In genomic region chr7:2525161-2525930, GRCh38 we compare ENCODE assay signal across 14 cellular contexts. TPM values are rescaled to one million over a fixed set of nuclear protein-coding genes. Genes with fewer than 3 reads are reported as not detected.
DNase-seq lines count a peak whose midpoint lies in the region; ATAC-seq, FAIRE-seq and TF ChIP-seq lines count a peak whose summit lies in the region.
"Had no signal": no experiment of that assay in that cellular context is flagged by ENCODE, and none has a peak within 500 bp of the region (broad histone marks: within the 10 kb centered on the region; RNA-seq: fewer than 3 reads in every experiment).

No MANE protein-coding gene starts in this region.

- no peak for FAIRE-seq in pancreas (lab: Jason Lieb, UNC)

- 25 to 29% methylated on average over 37 to 45 of the region's 45 CpGs for WGBS in pancreas, 2 donors

- TF ChIP-seq CTCF in CD4-positive, alpha-beta T cell (IDR thresholded peaks at IDR 0.05): no peak
- no peak for TF ChIP-seq CTCF in colonic mucosa (IDR thresholded peaks at IDR 0.05)
- no peak for TF ChIP-seq CTCF in pancreas (IDR thresholded peaks at IDR 0.05)
- TF ChIP-seq CTCF in gastrocnemius medialis (IDR thresholded peaks at IDR 0.05 in 4 of 5, conservative IDR thresholded peaks at IDR 0.05 in 1 of 5): no peak

- H3K36me3 ChIP-seq in HUES6 (ENCODE audit: control insufficient read depth, insufficient read depth, low read length) (peaks cover 20% of the 10 kb centered on the region), colonic mucosa (no peaks in the 10 kb centered on the region), pancreas (peaks cover 0 to 9% (median 0%) of the 10 kb centered on the region in 3 donors), gastrocnemius medialis (no peaks in the 10 kb centered on the region)

- peak overlapping the region; percentile 45 for H3K4me3 Mint-ChIP-seq in CD4-positive, alpha-beta T cell

- H3K4me1 ChIP-seq in HUES6 (ENCODE audit: control insufficient read depth, insufficient read depth, low read length): peaks cover 82% of the 10 kb centered on the region
- H3K4me1 ChIP-seq in colonic mucosa: peaks cover 60% of the 10 kb centered on the region
- peaks cover 36 to 78% (median 54%) of the 10 kb centered on the region in 3 donors for H3K4me1 ChIP-seq in pancreas
- peaks cover 0 to 28% of the 10 kb centered on the region in 2 donors for H3K4me1 ChIP-seq in gastrocnemius medialis

- H3K27ac Mint-ChIP-seq in CD4-positive, alpha-beta T cell: peak overlapping the region; percentile 69

- POLR2A ChIA-PET in CD4-positive, alpha-beta T cell (lab: Charles Lee): interaction anchor here (1.1 to 12.9 kb wide), 2 partner anchors 15 to 30 kb away, joined by 3 to 218 read pairs; no protein-coding TSS in a partner anchor

- intact Hi-C loops in CD4-positive, alpha-beta T cell (cut with DNase I, micrococcal nuclease): loop anchor here in 1 of 2 experiments (10.0 kb wide), 1 partner anchor 1291 kb away; the partner anchor contains the start of gene UNCX
- intact Hi-C loops in colonic mucosa (cut with DNase I): no loop called here
- intact Hi-C loops in pancreas (cut with DNase I): no loop called here
- intact Hi-C loops in gastrocnemius medialis (cut with DNase I; ENCODE audit: low total_unique reads): no loop called here

- H3K4me3 ChIP-seq in HUES6 (ENCODE audit: low read depth, low read length) (peak overlapping the region; percentile 25; the same call in 1 of the 2 replicates), colonic mucosa (no peak overlapping the region), pancreas (peak overlapping the region in 3 of 4 donors; percentile 19 to 80 (median 72)), gastrocnemius medialis (no peak overlapping the region)
- H3K4me3 ChIP-seq: testis had no signal

- H3K9ac ChIP-seq in HUES6 (ENCODE audit: low read length): peak overlapping the region; percentile 47
- H3K9ac ChIP-seq in colonic mucosa (ENCODE audit: low read depth in 2 of 2, low read length in 2 of 2): peak overlapping the region; percentile 40 to 76

- H3K27me3 Mint-ChIP-seq in CD4-positive, alpha-beta T cell: no peaks in the 10 kb centered on the region

- ATAC-seq in CD4-positive, alpha-beta T cell (ENCODE audit: poor library complexity): no peak
- ATAC-seq in pancreas (peak; percentile 0 to 4 (median 2)), gastrocnemius medialis (no peak)
- ATAC-seq: SK-N-SH treated with all-trans-retinoic acid at 6 μM for 48 hours had no signal

- peaks cover 65% of the 10 kb centered on the region for H3K36me3 Mint-ChIP-seq in CD4-positive, alpha-beta T cell (ENCODE audit: low read depth)

- CTCF ChIA-PET in CD4-positive, alpha-beta T cell (lab: Charles Lee): no interaction called here

- H3K4me1 Mint-ChIP-seq in CD4-positive, alpha-beta T cell (ENCODE audit: low read depth): peaks cover 68% of the 10 kb centered on the region

- no peaks in the 10 kb centered on the region for H3K9me3 Mint-ChIP-seq in CD4-positive, alpha-beta T cell

- DNase-seq in CD4-positive, alpha-beta T cell: no peak
- no peak for DNase-seq in colonic mucosa
- peak in 5 of 6 donors; percentile 69 to 91 (median 70) for DNase-seq in pancreas
- no peak for DNase-seq in gastrocnemius medialis
- DNase-seq in inferior parietal cortex (ENCODE audit: extremely low spot score): no peak
- DNase-seq in SKM-1 (lab: John Stamatoyannopoulos, UW; ENCODE audit: unreplicated experiment): no peak
- DNase-seq: anterior cingulate cortex; NCI-H2227 treated with DMSO at 0.1 percent for 48 hours; stimulated activated CD4-positive, alpha-beta T cell treated with anti-CD3 and anti-CD28 coated beads, Interleukin-4, amount 100 ng/mL, for 24 hours; testis had no signal

- peak overlapping the region; percentile 50 for H3K27ac ChIP-seq in CD4-positive, alpha-beta T cell (ENCODE audit: low read depth, low read length)
- peak overlapping the region; percentile 85 for H3K27ac ChIP-seq in HUES6 (ENCODE audit: low read depth, low read length)
- peak overlapping the region; percentile 59 for H3K27ac ChIP-seq in colonic mucosa
- peak overlapping the region; percentile 84 to 94 (median 87) for H3K27ac ChIP-seq in pancreas
- no peak overlapping the region for H3K27ac ChIP-seq in gastrocnemius medialis
- H3K27ac ChIP-seq: testis had no signal

- in situ Hi-C loops in gastrocnemius medialis (cut with MboI; ENCODE audit: low sequenced_read_pairs in 4 of 4): no loop called here

- H3K9me3 ChIP-seq in CD4-positive, alpha-beta T cell (ENCODE audit: control insufficient read depth, low read length): no peaks in the 10 kb centered on the region
- H3K9me3 ChIP-seq in HUES6 (ENCODE audit: control insufficient read depth, insufficient read depth, low read depth, low read length) (no peaks in the 10 kb centered on the region), colonic mucosa (no peaks in the 10 kb centered on the region), pancreas (no peaks in the 10 kb centered on the region), gastrocnemius medialis (no peaks in the 10 kb centered on the region)
- H3K9me3 ChIP-seq: testis had no signal

- no peaks in the 10 kb centered on the region for H3K27me3 ChIP-seq in CD4-positive, alpha-beta T cell (ENCODE audit: control insufficient read depth, insufficient read depth, low read length)
- H3K27me3 ChIP-seq in HUES6 (ENCODE audit: control insufficient read depth, insufficient read depth, low read length) (peaks cover 31% of the 10 kb centered on the region), colonic mucosa (no peaks in the 10 kb centered on the region), pancreas (no peaks in the 10 kb centered on the region), gastrocnemius medialis (peaks cover 25 to 41% (median 33%) of the 10 kb centered on the region in 3 donors)
- H3K27me3 ChIP-seq: testis had no signal

- TF ChIP-seq POLR2A in gastrocnemius medialis (IDR thresholded peaks at IDR 0.05): no peak

RNA-seq across cellular contexts. Expression of gene LFNG, which starts 5.8 kb away (rescaled TPM):
- 10 to 100 TPM; 96.7 to 99.8 TPM for total RNA-seq in CD4-positive, alpha-beta T cell
- 100 to 1,000 TPM in 1 of 2 donors, 10 to 100 TPM in 1; 61.4 to 105 TPM for total RNA-seq in colonic mucosa
- total RNA-seq in pancreas: 10 to 100 TPM; 28.2 to 66.8 (median 41.5) TPM
- polyA plus RNA-seq in pancreas: 10 to 100 TPM; 37.2 to 42.1 TPM
- 1 to 10 TPM; 1.0 to 5.9 (median 1.7) TPM for total RNA-seq in gastrocnemius medialis

RNA-seq across cellular contexts. Expression of gene BRAT1, which starts 30.0 kb away (rescaled TPM):
- total RNA-seq in CD4-positive, alpha-beta T cell: 10 to 100 TPM; 24.1 to 24.5 TPM
- total RNA-seq in colonic mucosa: 10 to 100 TPM; 19.3 to 40.0 TPM
- total RNA-seq in pancreas: 10 to 100 TPM; 11.8 to 18.1 (median 13.6) TPM
- polyA plus RNA-seq in pancreas: 10 to 100 TPM; 44.7 to 54.4 TPM
- 10 to 100 TPM; 15.3 to 36.4 (median 20.2) TPM for total RNA-seq in gastrocnemius medialis

RNA-seq across cellular contexts. Expression of gene IQCE, which starts 33.4 kb away (rescaled TPM):
- 1 to 10 TPM; 4.3 to 5.6 TPM for total RNA-seq in CD4-positive, alpha-beta T cell
- total RNA-seq in colonic mucosa: 10 to 100 TPM; 23.2 to 36.3 TPM
- 10 to 100 TPM in 4 of 6 donors, 1 to 10 TPM in 2; 8.8 to 14.1 (median 12.1) TPM for total RNA-seq in pancreas
- polyA plus RNA-seq in pancreas: 10 to 100 TPM in 1 of 2 donors, 1 to 10 TPM in 1; 8.8 to 10.9 TPM
- 10 to 100 TPM in 1 of 4 donors, 1 to 10 TPM in 3; 6.3 to 11.5 (median 8.8) TPM for total RNA-seq in gastrocnemius medialis

RNA-seq across cellular contexts. Expression of gene GRIFIN, which starts 49.1 kb away (rescaled TPM):
- total RNA-seq in CD4-positive, alpha-beta T cell: not detected
- total RNA-seq in colonic mucosa (not detected), pancreas (not detected), gastrocnemius medialis (not detected)
- not detected for polyA plus RNA-seq in pancreas
- total RNA-seq: activated CD8-positive, alpha-beta memory T cell treated with anti-CD3 and anti-CD28 coated beads for 36 hours; epithelial cell of proximal tubule; testis had no signal

Comparison
In these comparisons a context has a peak if more than half of its experiments do, and no peak if none do; other contexts are left out.
1. ATAC-seq: peak in pancreas (4 of 4); none in CD4-positive, alpha-beta T cell (single experiment) and gastrocnemius medialis (0 of 2).
2. DNase-seq: peak in pancreas (5 of 6); none in CD4-positive, alpha-beta T cell (0 of 10), colonic mucosa (single experiment), gastrocnemius medialis (0 of 2), inferior parietal cortex (single experiment) and SKM-1 (single experiment).
3. H3K27ac ChIP-seq: peak in CD4-positive, alpha-beta T cell (single experiment), HUES6 (single experiment), colonic mucosa (single experiment) and pancreas (4 of 4); none in gastrocnemius medialis (0 of 4).
4. H3K4me3 ChIP-seq: peak in HUES6 (single experiment) and pancreas (3 of 4); none in colonic mucosa (single experiment) and gastrocnemius medialis (0 of 4).
5. RNA of gene LFNG, which starts 5.8 kb away (total RNA-seq): 61.4 to 105 TPM in colonic mucosa, 96.7 to 99.8 TPM in CD4-positive, alpha-beta T cell and 28.2 to 66.8 TPM in pancreas; 1.0 to 5.9 TPM in gastrocnemius medialis; every median in the first group is over 4 times any median in the second.